ENCODE assay signal across 2 cellular contexts in the genomic region with DNA sequence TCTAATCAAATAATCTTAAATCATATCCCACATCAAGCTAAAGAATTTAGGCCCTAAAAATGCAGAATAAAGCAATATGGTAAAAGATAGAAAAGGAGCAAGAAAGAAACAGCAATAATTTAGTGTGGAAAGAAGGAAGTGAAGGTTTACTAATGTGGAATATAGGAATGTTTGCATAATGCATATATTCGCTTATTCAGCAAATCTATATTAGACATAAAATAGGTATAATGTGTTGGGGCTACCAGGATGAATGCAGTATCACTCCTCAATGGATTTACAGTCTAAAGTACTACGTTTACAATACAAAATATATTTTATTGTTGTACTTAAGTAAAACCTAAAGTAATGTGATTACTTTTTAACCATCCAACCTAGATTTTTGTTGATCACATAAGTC.
A peak's percentile ranks its signal among the peaks of the same experiment; 100 is the strongest.
TF ChIP-seq lines count a peak whose summit lies in the region.

No MANE protein-coding gene starts in this region.

TF ChIP-seq in A549, 52 proteins besides CTCF, POLR2A, EP300 and RAD21:
- TF ChIP-seq FOSL2 (IDR thresholded peaks at IDR 0.05): no peak
- TF ChIP-seq FOSL2 (CRISPR knock-in tag; IDR thresholded peaks at IDR 0.05): no peak
- no peak for TF ChIP-seq ZC3H11A (IDR thresholded peaks at IDR 0.05)
- no peak for TF ChIP-seq JUNB (IDR thresholded peaks at IDR 0.05)
- peak; percentile 93 for TF ChIP-seq MAFK (IDR thresholded peaks at IDR 0.05; ENCODE audit: partially characterized antibody)

TF ChIP-seq in K562, 482 proteins besides CTCF, POLR2A, EP300 and RAD21:
- TF ChIP-seq ZNF263 (CRISPR knock-in tag; IDR thresholded peaks at IDR 0.05; ENCODE audit: borderline replicate concordance): no peak
- peak; percentile 89 for TF ChIP-seq MAFG (tag; conservative IDR thresholded peaks at IDR 0.05)
- peak; percentile 92 for TF ChIP-seq MAFF (IDR thresholded peaks at IDR 0.05; ENCODE audit: low read length)
- no peak for TF ChIP-seq ZNF79 (CRISPR knock-in tag; IDR thresholded peaks at IDR 0.05; ENCODE audit: low read depth)
- TF ChIP-seq, protein P1, sequence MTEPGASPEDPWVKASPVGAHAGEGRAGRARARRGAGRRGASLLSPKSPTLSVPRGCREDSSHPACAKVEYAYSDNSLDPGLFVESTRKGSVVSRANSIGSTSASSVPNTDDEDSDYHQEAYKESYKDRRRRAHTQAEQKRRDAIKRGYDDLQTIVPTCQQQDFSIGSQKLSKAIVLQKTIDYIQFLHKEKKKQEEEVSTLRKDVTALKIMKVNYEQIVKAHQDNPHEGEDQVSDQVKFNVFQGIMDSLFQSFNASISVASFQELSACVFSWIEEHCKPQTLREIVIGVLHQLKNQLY (CRISPR knock-in tag; conservative IDR thresholded peaks at IDR 0.05): no peak
- peak; percentile 97 for TF ChIP-seq ZNF316 (IDR thresholded peaks at IDR 0.05)
- peak; percentile 94 for TF ChIP-seq MAFK (IDR thresholded peaks at IDR 0.05; ENCODE audit: low read length)
- TF ChIP-seq C11orf30 (IDR thresholded peaks at IDR 0.05; ENCODE audit: low read depth): peak; percentile 92
